1 cellular context compared by ENCODE assay signal in genomic region chr2:130198343-130198742, GRCh38.
TF ChIP-seq lines count a peak whose summit lies in the region.

Gene TUBA3E, minus strand, starts transcription at chr2:130198439. Its CDS starts 79 bp downstream, at chr2:130198360.

TF ChIP-seq in K562, 482 proteins besides CTCF, POLR2A, EP300 and RAD21 (continued from another document):
- no peak for TF ChIP-seq THRB (CRISPR knock-in tag; conservative IDR thresholded peaks at IDR 0.05)
- TF ChIP-seq USF2 (CRISPR knock-in tag; IDR thresholded peaks at IDR 0.05), result peak; percentile 38
